ENCODE assay signal across 8 cellular contexts in the genomic region with DNA sequence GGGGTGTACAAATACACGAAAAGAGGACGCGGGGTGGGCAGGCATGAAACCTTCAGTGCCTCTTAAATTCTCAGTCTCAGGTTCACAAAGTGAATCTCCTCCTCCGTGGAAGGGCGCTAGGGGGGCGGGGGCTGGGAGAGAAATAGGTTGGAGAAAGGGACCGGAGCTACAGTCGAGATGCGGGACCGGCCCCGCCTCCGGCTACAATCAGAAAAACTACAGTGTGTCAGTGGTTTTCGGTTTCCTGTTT. TPM values are rescaled to one million over a fixed set of nuclear protein-coding genes. Genes with fewer than 3 reads are reported as not detected.
DNase-seq lines count a peak whose midpoint lies in the region; ATAC-seq and TF ChIP-seq lines count a peak whose summit lies in the region.

No MANE protein-coding gene starts in this region.

- H3K27ac ChIP-seq in Peyer's patch = peak overlapping the region; percentile 88 to 99 (median 94)

- no peak for ATAC-seq in HG03442 (IDR thresholded peaks at IDR 0.05; ENCODE audit: unreplicated experiment)

- DNase-seq in GM19238 (ENCODE audit: insufficient read length, low spot score) (peak; percentile 22), Peyer's patch (peak in 2 of 3 donors; percentile 68 to 91), cortex of kidney (lab: John Stamatoyannopoulos, UW) (peak; percentile 61), myocyte (ENCODE audit: low read depth) (peak; percentile 52), NOMO-1 treated with dmso at 0.1 percent for 144 hours (lab: John Stamatoyannopoulos, UW; ENCODE audit: unreplicated experiment) (no peak), OCI-M1 (lab: John Stamatoyannopoulos, UW) (no peak), NCI-H1105 treated with DMSO at 0.1 percent for 48 hours (lab: John Stamatoyannopoulos, UW) (no peak)

- no peaks in the 10 kb centered on the region for H3K9me3 ChIP-seq in Peyer's patch

- TF ChIP-seq POLR2A in Peyer's patch (IDR thresholded peaks at IDR 0.05) = no peak

- peak overlapping the region; percentile 52 to 97 (median 69) for H3K4me3 ChIP-seq in Peyer's patch

- H3K4me1 ChIP-seq in Peyer's patch = peaks cover 0 to 5% (median 0%) of the 10 kb centered on the region in 4 donors

- H3K36me3 ChIP-seq in Peyer's patch = no peaks in the 10 kb centered on the region

- H3K27me3 ChIP-seq in Peyer's patch = no peaks in the 10 kb centered on the region

- no peak for TF ChIP-seq CTCF in Peyer's patch (IDR thresholded peaks at IDR 0.05)

RNA-seq across cellular contexts. Expression of gene MAML3, which starts 3.4 kb away (rescaled TPM):
- 10 to 100 TPM in 3 of 4 donors, 1 to 10 TPM in 1; 6.5 to 44.6 (median 22.1) TPM for total RNA-seq in Peyer's patch
- 0.21 and 0.43 TPM in 2 replicates for total RNA-seq in myocyte
- polyA plus RNA-seq in myocyte (2012) = 1.7 TPM

Comparison
In these comparisons a context has a peak if more than half of its experiments do, and no peak if none do; other contexts are left out.
1. DNase-seq: peak in GM19238 (single experiment), Peyer's patch (2 of 3), cortex of kidney (single experiment) and myocyte (single experiment); none in NOMO-1 treated with dmso at 0.1 percent for 144 hours (single experiment), OCI-M1 (single experiment) and NCI-H1105 treated with DMSO at 0.1 percent for 48 hours (single experiment).